ENCODE assay signal across 25 cellular contexts in the genomic region with DNA sequence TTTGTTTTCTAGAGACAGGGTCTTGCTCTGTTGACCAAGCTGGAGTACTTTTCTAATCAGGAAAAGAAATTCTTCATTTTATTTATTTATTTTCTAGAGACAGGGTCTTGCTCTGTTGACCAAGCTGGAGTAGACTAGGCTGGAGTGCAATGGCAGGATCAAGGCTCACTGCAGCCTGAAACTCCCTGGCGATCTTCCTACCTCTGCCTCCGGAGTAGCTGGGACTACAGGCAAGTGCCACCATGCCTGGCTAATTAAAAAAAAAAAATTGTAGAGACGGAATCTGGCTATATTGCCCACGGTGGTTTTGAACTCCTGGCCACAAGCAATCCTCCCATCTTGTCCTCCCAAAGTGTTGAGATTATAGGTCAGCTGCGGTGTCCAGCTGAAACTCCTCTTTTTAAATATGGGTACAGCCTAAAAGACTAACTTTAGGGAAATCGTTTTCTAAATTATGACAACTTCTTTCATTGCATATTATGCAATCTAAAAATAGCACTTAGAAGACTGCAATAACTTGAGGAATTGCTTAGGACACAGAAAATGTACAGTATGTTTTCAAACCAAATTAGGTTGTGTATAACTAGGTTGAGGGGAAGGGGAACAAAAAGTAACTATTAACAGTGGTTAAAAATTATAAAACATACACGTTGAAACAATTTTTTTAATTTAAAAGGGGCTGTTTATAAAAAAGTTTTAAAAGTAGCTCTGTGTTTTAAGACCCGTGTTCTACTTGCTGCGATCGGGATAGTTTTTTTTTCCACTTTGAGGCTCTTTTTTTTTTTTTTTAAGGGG. TPM values are rescaled to one million over a fixed set of nuclear protein-coding genes. Genes with fewer than 3 reads are reported as not detected.
DNase-seq lines count a peak whose midpoint lies in the region; ATAC-seq, FAIRE-seq and TF ChIP-seq lines count a peak whose summit lies in the region.
"Had no signal": no experiment of that assay in that cellular context is flagged by ENCODE, and none has a peak within 500 bp of the region (broad histone marks: within the 10 kb centered on the region; RNA-seq: fewer than 3 reads in every experiment).

No MANE protein-coding gene starts in this region.

- H3K36me3 Mint-ChIP-seq in activated T-cell treated with anti-CD3 and anti-CD28 coated beads, Interleukin-2, amount 50 U/mL, for 4 hours (ENCODE audit: insufficient read depth), result no peaks in the 10 kb centered on the region
- no peaks in the 10 kb centered on the region for H3K36me3 Mint-ChIP-seq in endodermal cell (ENCODE audit: low read depth)
- H3K36me3 Mint-ChIP-seq: CD8-positive, alpha-beta T cell had no signal

- H3K36me3 ChIP-seq in endodermal cell (ENCODE audit: control insufficient read depth, insufficient read depth, low read length), result no peaks in the 10 kb centered on the region
- H3K36me3 ChIP-seq: left lung, stomach, upper lobe of right lung had no signal

- peak overlapping the region; percentile 68 for H3K4me3 ChIP-seq in endodermal cell (ENCODE audit: low read length)
- H3K4me3 ChIP-seq: body of pancreas, left lung, stomach, upper lobe of right lung had no signal

- no peaks in the 10 kb centered on the region for H3K9me3 ChIP-seq in endodermal cell (ENCODE audit: control insufficient read depth, low read length)
- H3K9me3 ChIP-seq: left lung, upper lobe of right lung had no signal

- peak; percentile 39 for FAIRE-seq in G401.6 (lab: Jason Lieb, UNC)

- DNase-seq in activated T-cell treated with anti-CD3 and anti-CD28 coated beads, Interleukin-2, amount 50 U/mL, for 4 hours, result no peak
- DNase-seq in activated T-cell treated with anti-CD3 and anti-CD28 coated beads, Interleukin-2, amount 50 U/mL, for 48 hours, result no peak
- DNase-seq in endodermal cell (no peak), retina (peak; percentile 39), NCI-H446 (lab: John Stamatoyannopoulos, UW) (no peak), NCI-H82 treated with DMSO at 0.1 percent for 48 hours (lab: John Stamatoyannopoulos, UW; ENCODE audit: unreplicated experiment) (no peak)
- DNase-seq: activated CD4-positive, alpha-beta T cell treated with anti-CD3 and anti-CD28 coated beads, Interleukin-2, amount 50 U/mL, for 4 hours; body of pancreas; CD8-positive, alpha-beta T cell; DND-41; glutamatergic neuron; KBM-7; left lung; MV-4-11; NCI-H187 treated with DMSO at 0.1 percent for 48 hours; stomach; upper lobe of right lung had no signal

- WGBS in endodermal cell (ENCODE audit: insufficient coverage in 1 of 2, insufficient read length in 1 of 2), 2 experiments, result 20 to 28% methylated on average over 6 to 10 of the region's 10 CpGs

- H3K27ac Mint-ChIP-seq in endodermal cell, result no peak overlapping the region
- H3K27ac Mint-ChIP-seq: CD8-positive, alpha-beta T cell had no signal

- H3K27me3 Mint-ChIP-seq in activated T-cell treated with anti-CD3 and anti-CD28 coated beads, Interleukin-2, amount 50 U/mL, for 4 hours (ENCODE audit: low read depth), result peaks cover 87% of the 10 kb centered on the region
- H3K27me3 Mint-ChIP-seq in endodermal cell (ENCODE audit: insufficient read depth), result peaks cover 99% of the 10 kb centered on the region

- no peaks in the 10 kb centered on the region for H3K4me1 ChIP-seq in endodermal cell (ENCODE audit: control insufficient read depth, insufficient read depth, low read length)
- H3K4me1 ChIP-seq: body of pancreas, upper lobe of right lung had no signal

- H3K27me3 ChIP-seq in endodermal cell (ENCODE audit: control insufficient read depth, insufficient read depth, low read length, poor library complexity, severe bottlenecking), result peaks cover 100% of the 10 kb centered on the region

- no peak for TF ChIP-seq CTCF in endodermal cell (conservative IDR thresholded peaks at IDR 0.05)

- ATAC-seq in activated T-cell treated with anti-CD3 and anti-CD28 coated beads, Interleukin-2, amount 50 U/mL, for 4 hours, result no peak
- no peak for ATAC-seq in GM18519 (IDR thresholded peaks at IDR 0.05; ENCODE audit: low FRiP score, unreplicated experiment)
- ATAC-seq: activated naive CD4-positive, alpha-beta T cell treated with anti-CD3 and anti-CD28 coated beads, Interleukin-2, amount 50 U/mL, for 72 hours; body of pancreas; CD8-positive, alpha-beta T cell; left lung; sciatic nerve; upper lobe of right lung had no signal

- peak overlapping the region; percentile 27 for H3K4me3 Mint-ChIP-seq in activated T-cell treated with anti-CD3 and anti-CD28 coated beads, Interleukin-2, amount 50 U/mL, for 4 hours
- H3K4me3 Mint-ChIP-seq in endodermal cell, result no peak overlapping the region
- H3K4me3 Mint-ChIP-seq: CD8-positive, alpha-beta T cell had no signal

- no peaks in the 10 kb centered on the region for H3K9me3 Mint-ChIP-seq in activated T-cell treated with anti-CD3 and anti-CD28 coated beads, Interleukin-2, amount 50 U/mL, for 4 hours
- no peaks in the 10 kb centered on the region for H3K9me3 Mint-ChIP-seq in endodermal cell
- H3K9me3 Mint-ChIP-seq: activated naive CD4-positive, alpha-beta T cell treated with anti-CD3 and anti-CD28 coated beads, Interleukin-2, amount 50 U/mL, for 72 hours; CD8-positive, alpha-beta T cell had no signal

- peaks cover 10% of the 10 kb centered on the region for H3K4me1 Mint-ChIP-seq in activated T-cell treated with anti-CD3 and anti-CD28 coated beads, Interleukin-2, amount 50 U/mL, for 4 hours (ENCODE audit: low read depth)
- peaks cover 12% of the 10 kb centered on the region for H3K4me1 Mint-ChIP-seq in endodermal cell

- no peak overlapping the region for H3K27ac ChIP-seq in endodermal cell (ENCODE audit: low read depth, low read length)
- H3K27ac ChIP-seq: body of pancreas, left lung, stomach, upper lobe of right lung had no signal

- no peak overlapping the region for H3K9ac ChIP-seq in endodermal cell (ENCODE audit: extremely low read depth, low read length, poor library complexity, severe bottlenecking)

RNA-seq across cellular contexts. Expression of a gene that starts 4.8 kb away (rescaled TPM):
- total RNA-seq in activated T-cell treated with anti-CD3 and anti-CD28 coated beads, Interleukin-2, amount 50 U/mL, for 4 hours, result not detected
- not detected for total RNA-seq in endodermal cell
- polyA plus RNA-seq in endodermal cell (2013, experiment 1 of 2), result not detected
- polyA plus RNA-seq in endodermal cell (2013, experiment 2 of 2), result not detected
- total RNA-seq: activated naive CD4-positive, alpha-beta T cell treated with anti-CD3 and anti-CD28 coated beads, Interleukin-2, amount 50 U/mL, for 72 hours; body of pancreas; CD8-positive, alpha-beta T cell; fibroblast of lung; left lung; NCI-H460; osteoblast; RPMI7951; sciatic nerve; stomach; upper lobe of right lung had no signal
- polyA plus RNA-seq: fibroblast of lung, stomach had no signal

RNA-seq across cellular contexts. Expression of a gene that starts 5.4 kb away (rescaled TPM):
- total RNA-seq in activated T-cell treated with anti-CD3 and anti-CD28 coated beads, Interleukin-2, amount 50 U/mL, for 4 hours, result not detected
- not detected for total RNA-seq in endodermal cell
- 0.68 TPM for polyA plus RNA-seq in endodermal cell (2013, experiment 1 of 2)
- 0.58 TPM for polyA plus RNA-seq in endodermal cell (2013, experiment 2 of 2)
- total RNA-seq: activated naive CD4-positive, alpha-beta T cell treated with anti-CD3 and anti-CD28 coated beads, Interleukin-2, amount 50 U/mL, for 72 hours; body of pancreas; CD8-positive, alpha-beta T cell; fibroblast of lung; left lung; NCI-H460; osteoblast; sciatic nerve; stomach; upper lobe of right lung had no signal
- polyA plus RNA-seq: fibroblast of lung, stomach had no signal

RNA-seq across cellular contexts. Expression of a gene that starts 11.0 kb away (rescaled TPM):
- total RNA-seq in activated T-cell treated with anti-CD3 and anti-CD28 coated beads, Interleukin-2, amount 50 U/mL, for 4 hours, result under 1 TPM in 1 of 3 donors, not detected in 2; 0.11 TPM
- not detected for total RNA-seq in endodermal cell
- 0.21 TPM for polyA plus RNA-seq in endodermal cell (2013, experiment 1 of 2)
- not detected for polyA plus RNA-seq in endodermal cell (2013, experiment 2 of 2)
- total RNA-seq: activated naive CD4-positive, alpha-beta T cell treated with anti-CD3 and anti-CD28 coated beads, Interleukin-2, amount 50 U/mL, for 72 hours; body of pancreas; CD8-positive, alpha-beta T cell; fibroblast of lung; left lung; osteoblast; sciatic nerve; upper lobe of right lung had no signal
- polyA plus RNA-seq: fibroblast of lung had no signal
